ENCODE assay signal across 9 cellular contexts in the genomic region with DNA sequence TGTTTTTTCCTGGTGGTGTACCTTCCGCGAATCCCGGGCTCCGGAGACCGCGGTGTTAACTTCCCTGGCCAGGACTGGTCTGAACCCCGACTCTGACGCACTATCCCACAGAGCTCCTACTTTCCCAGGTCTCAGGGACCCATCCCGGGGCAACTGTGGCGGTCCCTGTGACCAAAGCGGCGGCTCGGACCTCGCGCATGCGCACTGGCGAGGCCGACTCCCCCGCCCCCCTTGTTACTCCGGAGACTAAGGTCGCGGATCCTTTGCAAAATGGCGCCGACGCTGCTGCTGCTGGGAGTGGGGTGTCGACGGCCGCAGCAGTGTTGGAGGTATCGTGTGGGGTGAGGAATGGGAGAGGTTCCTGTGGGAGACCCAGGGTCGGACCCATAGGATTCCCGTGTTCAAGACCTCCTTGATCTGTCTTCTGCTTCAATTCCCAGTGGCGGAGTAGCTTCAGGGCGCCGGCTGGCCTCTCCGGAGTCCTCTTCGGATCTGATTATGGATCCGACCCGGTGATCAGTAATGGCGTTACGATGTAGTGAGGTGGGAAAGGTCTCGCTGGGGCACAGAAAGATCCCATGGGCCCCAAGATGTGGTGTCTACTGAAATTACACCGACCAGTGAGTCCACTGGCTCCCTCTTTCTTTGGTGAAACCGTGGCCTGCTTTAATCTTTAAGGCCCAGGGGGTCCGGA.
DNase-seq lines count a peak whose midpoint lies in the region; ATAC-seq, FAIRE-seq and TF ChIP-seq lines count a peak whose summit lies in the region.
"Had no signal": no experiment of that assay in that cellular context is flagged by ENCODE, and none has a peak within 500 bp of the region (broad histone marks: within the 10 kb centered on the region; RNA-seq: fewer than 3 reads in every experiment).

No MANE protein-coding gene starts in this region.

- H3K4me3 ChIP-seq in LNCaP clone FGC (ENCODE audit: low read depth, low read length) (peak overlapping the region; percentile 21; the same call in 1 of the 2 replicates), breast epithelium (peak overlapping the region; percentile 37 to 76 (median 42)), kidney (ENCODE audit: low read length in 2 of 2) (peak overlapping the region; percentile 66 to 79)

- H3K9ac ChIP-seq in kidney (ENCODE audit: low read length in 2 of 2): peak overlapping the region in 1 of 2 donors; percentile 77

- ATAC-seq in stimulated activated memory B cell treated with anti-CD40 and anti-IgM and Interleukin-4, amounts not matched to agents 10 μg/mL and 1 μg/mL and 100 μg/mL, for 72 hours: no peak
- no peak for ATAC-seq in HG02588 (IDR thresholded peaks at IDR 0.05; ENCODE audit: unreplicated experiment)

- peaks cover 7% of the 10 kb centered on the region for H3K9me3 Mint-ChIP-seq in stimulated activated memory B cell treated with anti-CD40 and anti-IgM and Interleukin-4, amounts not matched to agents 10 μg/mL and 1 μg/mL and 100 μg/mL, for 72 hours

- H3K36me3 ChIP-seq in breast epithelium: no peaks in the 10 kb centered on the region
- H3K36me3 ChIP-seq in kidney (ENCODE audit: control insufficient read depth in 1 of 2, insufficient read depth in 2 of 2, low read length in 2 of 2): no peaks in the 10 kb centered on the region

- H3K4me1 ChIP-seq in breast epithelium (no peaks in the 10 kb centered on the region), kidney (ENCODE audit: control insufficient read depth in 1 of 2, insufficient read depth in 1 of 2, low read depth in 1 of 2, low read length in 2 of 2) (no peaks in the 10 kb centered on the region)

- H3K36me3 Mint-ChIP-seq in stimulated activated memory B cell treated with anti-CD40 and anti-IgM and Interleukin-4, amounts not matched to agents 10 μg/mL and 1 μg/mL and 100 μg/mL, for 72 hours: no peaks in the 10 kb centered on the region

- no peaks in the 10 kb centered on the region for H3K27me3 ChIP-seq in breast epithelium

- no peak for TF ChIP-seq CTCF in LNCaP clone FGC (IDR thresholded peaks at IDR 0.05; ENCODE audit: control insufficient read depth, extremely low read depth, insufficient read depth)
- TF ChIP-seq CTCF in breast epithelium (IDR thresholded peaks at IDR 0.05): no peak
- TF ChIP-seq CTCF in kidney (IDR thresholded peaks at IDR 0.05; ENCODE audit: borderline replicate concordance, extremely low read depth, insufficient read depth): no peak

- no peak for FAIRE-seq in kidney (lab: Jason Lieb, UNC)

- H3K4me3 Mint-ChIP-seq in stimulated activated memory B cell treated with anti-CD40 and anti-IgM and Interleukin-4, amounts not matched to agents 10 μg/mL and 1 μg/mL and 100 μg/mL, for 72 hours: peak overlapping the region; percentile 59

- DNase-seq in LNCaP clone FGC (ENCODE audit: low read depth): no peak
- DNase-seq in breast epithelium (ENCODE audit: low spot score in 2 of 2): no peak
- DNase-seq in kidney: peak; percentile 87
- DNase-seq in NCI-H1436 treated with DMSO at 0.1 percent for 48 hours (lab: John Stamatoyannopoulos, UW): no peak
- DNase-seq in activated T-cell treated with anti-CD3 and anti-CD28 coated beads for 4 hours: no peak
- DNase-seq in middle frontal gyrus (ENCODE audit: extremely low spot score, low spot score): no peak
- DNase-seq: NCI-H1105 treated with DMSO at 0.1 percent for 48 hours had no signal

- no peaks in the 10 kb centered on the region for H3K4me1 Mint-ChIP-seq in stimulated activated memory B cell treated with anti-CD40 and anti-IgM and Interleukin-4, amounts not matched to agents 10 μg/mL and 1 μg/mL and 100 μg/mL, for 72 hours

- H3K27ac Mint-ChIP-seq in stimulated activated memory B cell treated with anti-CD40 and anti-IgM and Interleukin-4, amounts not matched to agents 10 μg/mL and 1 μg/mL and 100 μg/mL, for 72 hours: no peak overlapping the region

- TF ChIP-seq POLR2A in breast epithelium (IDR thresholded peaks at IDR 0.05): no peak

- no peaks in the 10 kb centered on the region for H3K27me3 Mint-ChIP-seq in stimulated activated memory B cell treated with anti-CD40 and anti-IgM and Interleukin-4, amounts not matched to agents 10 μg/mL and 1 μg/mL and 100 μg/mL, for 72 hours

- H3K9me3 ChIP-seq in breast epithelium (peaks cover 0 to 27% of the 10 kb centered on the region in 2 donors), kidney (ENCODE audit: control insufficient read depth in 1 of 2, low read length in 2 of 2) (peaks cover 0 to 3% of the 10 kb centered on the region in 2 donors)

- H3K27ac ChIP-seq in breast epithelium (peak overlapping the region in 1 of 2 donors; percentile 69), kidney (ENCODE audit: low read depth in 2 of 2, low read length in 2 of 2) (peak overlapping the region in 1 of 2 donors; percentile 24)

- intact Hi-C loops in breast epithelium (cut with DNase I; ENCODE audit: low total_unique reads) (no loop called here), kidney (cut with DNase I) (no loop called here)

Comparison
In these comparisons a context has a peak if more than half of its experiments do, and no peak if none do; other contexts are left out.
1. H3K4me3 ChIP-seq: peak in every context shown above with its lines; median percentile 72 in kidney; 42 in breast epithelium; 21 in LNCaP clone FGC.